27 cellular contexts compared by ENCODE assay signal in genomic region chr10:114687459-114687858, GRCh38. TPM values are rescaled to one million over a fixed set of nuclear protein-coding genes. Genes with fewer than 3 reads are reported as not detected.
DNase-seq lines count a peak whose midpoint lies in the region; ATAC-seq and TF ChIP-seq lines count a peak whose summit lies in the region.
"Had no signal": no experiment of that assay in that cellular context is flagged by ENCODE, and none has a peak within 500 bp of the region (broad histone marks: within the 10 kb centered on the region; RNA-seq: fewer than 3 reads in every experiment).

No MANE protein-coding gene starts in this region.

- H3K9me3 Mint-ChIP-seq in mesothelial cell of epicardium, result no peaks in the 10 kb centered on the region
- H3K9me3 Mint-ChIP-seq in osteocyte (ENCODE audit: unreplicated experiment), result no peaks in the 10 kb centered on the region
- no peaks in the 10 kb centered on the region for H3K9me3 Mint-ChIP-seq in activated naive CD4-positive, alpha-beta T cell treated with anti-CD3 and anti-CD28 coated beads for 36 hours
- H3K9me3 Mint-ChIP-seq: activated CD4-positive, alpha-beta T cell treated with anti-CD3 and anti-CD28 coated beads, Interleukin-2, amount 10 ng/mL, durations not matched to agents 7 days and 5 days; activated naive CD8-positive, alpha-beta T cell treated with anti-CD3 and anti-CD28 coated beads, Interleukin-2, amount 50 U/mL, for 24 hours; activated T-cell treated with anti-CD3 and anti-CD28 coated beads, Interleukin-2, amount 50 U/mL, for 4 hours; neural crest cell; WTC11 had no signal

- no peaks in the 10 kb centered on the region for H3K27me3 Mint-ChIP-seq in mesothelial cell of epicardium (ENCODE audit: low read depth)
- no peaks in the 10 kb centered on the region for H3K27me3 Mint-ChIP-seq in osteocyte (ENCODE audit: unreplicated experiment)
- no peaks in the 10 kb centered on the region for H3K27me3 Mint-ChIP-seq in activated naive CD4-positive, alpha-beta T cell treated with anti-CD3 and anti-CD28 coated beads for 36 hours (ENCODE audit: low read depth)
- H3K27me3 Mint-ChIP-seq: activated naive CD8-positive, alpha-beta T cell treated with anti-CD3 and anti-CD28 coated beads, Interleukin-2, amount 50 U/mL, for 24 hours had no signal

- no peak overlapping the region for H4K5ac ChIP-seq in IMR-90 (ENCODE audit: low read depth, low read length)

- no peak overlapping the region for H2BK15ac ChIP-seq in IMR-90 (ENCODE audit: low read depth, low read length)

- in situ Hi-C loops in IMR-90 (cut with MboI; ENCODE audit: low sequenced_read_pairs), result no loop called here

- H4K20me1 ChIP-seq in IMR-90 (ENCODE audit: insufficient read depth, low read length), result no peaks in the 10 kb centered on the region

- DNase-seq in DMS153 (lab: John Stamatoyannopoulos, UW) (peak; percentile 45), IMR-90 (no peak), mesothelial cell of epicardium (ENCODE audit: low spot score in 2 of 2, unreplicated experiment in 2 of 2) (no peak), osteocyte (ENCODE audit: extremely low spot score, unreplicated experiment) (no peak), mucosa of descending colon (no peak)
- no peak for DNase-seq in activated naive CD4-positive, alpha-beta T cell treated with anti-CD3 and anti-CD28 coated beads for 36 hours
- DNase-seq: activated CD4-positive, alpha-beta T cell treated with anti-CD3 and anti-CD28 coated beads, Interleukin-2, amount 10 ng/mL, durations not matched to agents 7 days and 5 days; activated gamma-delta T cell treated with Interleukin-2 at 50 U/mL for 16 hours; activated naive CD8-positive, alpha-beta T cell treated with anti-CD3 and anti-CD28 coated beads, Interleukin-2, amount 50 U/mL, for 24 hours; activated T-cell treated with anti-CD3 and anti-CD28 coated beads, Interleukin-2, amount 50 U/mL, for 4 hours; DND-41; dorsolateral prefrontal cortex; HCEC 1CT; islet precursor cell; Karpas-422; NCI-H1694; NCI-H82; sigmoid colon; stimulated activated naive CD4-positive, alpha-beta T cell treated with Interleukin-2 at 50 U/mL for 16 hours had no signal

- ATAC-seq in IMR-90 (ENCODE audit: low read depth) (no peak), SK-N-SH treated with all-trans-retinoic acid at 6 μM for 48 hours (peak; percentile 67), mucosa of descending colon (no peak), HG02970 (IDR thresholded peaks at IDR 0.05; ENCODE audit: low FRiP score, unreplicated experiment) (no peak)
- ATAC-seq: activated naive CD8-positive, alpha-beta T cell treated with anti-CD3 and anti-CD28 coated beads, Interleukin-2, amount 50 U/mL, for 24 hours; activated T-cell treated with anti-CD3 and anti-CD28 coated beads, Interleukin-2, amount 50 U/mL, for 4 hours; WTC11 had no signal

- no peak overlapping the region for H3K18ac ChIP-seq in IMR-90 (ENCODE audit: low read depth, low read length)

- no peaks in the 10 kb centered on the region for H3K36me3 Mint-ChIP-seq in mesothelial cell of epicardium
- H3K36me3 Mint-ChIP-seq in osteocyte (ENCODE audit: unreplicated experiment), result peaks cover 2% of the 10 kb centered on the region
- H3K36me3 Mint-ChIP-seq in activated naive CD4-positive, alpha-beta T cell treated with anti-CD3 and anti-CD28 coated beads for 36 hours (ENCODE audit: low read depth), result no peaks in the 10 kb centered on the region
- H3K36me3 Mint-ChIP-seq: CD14-positive monocyte, WTC11 had no signal

- H3K36me3 ChIP-seq in IMR-90 (ENCODE audit: control insufficient read depth, insufficient read depth, low read length), result no peaks in the 10 kb centered on the region
- H3K36me3 ChIP-seq in mucosa of descending colon (ENCODE audit: low read depth), result no peaks in the 10 kb centered on the region
- H3K36me3 ChIP-seq: sigmoid colon, thoracic aorta had no signal

- dilution Hi-C loops in IMR-90 (cut with HindIII; ENCODE audit: low sequenced_read_pairs, unreplicated experiment), result no loop called here

- H4K8ac ChIP-seq in IMR-90 (ENCODE audit: low read depth in 2 of 2, low read length in 2 of 2), result no peak overlapping the region

- CTCF ChIA-PET in IMR-90 (lab: Yijun Ruan, JAX), result no interaction called here
- CTCF ChIA-PET in activated naive CD4-positive, alpha-beta T cell treated with anti-CD3 and anti-CD28 coated beads for 36 hours (lab: Charles Lee), result no interaction called here

- TF ChIP-seq POLR2A in IMR-90 (IDR thresholded peaks at IDR 0.05; ENCODE audit: low read depth, low read length), result no peak

- H4K91ac ChIP-seq in IMR-90 (ENCODE audit: insufficient read depth, low read depth, low read length), result no peak overlapping the region

- H3K27ac Mint-ChIP-seq in mesothelial cell of epicardium, result peak overlapping the region; percentile 41
- H3K27ac Mint-ChIP-seq in osteocyte (ENCODE audit: unreplicated experiment), result no peak overlapping the region
- H3K27ac Mint-ChIP-seq in activated naive CD4-positive, alpha-beta T cell treated with anti-CD3 and anti-CD28 coated beads for 36 hours, result no peak overlapping the region
- H3K27ac Mint-ChIP-seq: activated CD4-positive, alpha-beta T cell treated with anti-CD3 and anti-CD28 coated beads, Interleukin-2, amount 10 ng/mL, durations not matched to agents 7 days and 5 days; activated naive CD8-positive, alpha-beta T cell treated with anti-CD3 and anti-CD28 coated beads, Interleukin-2, amount 50 U/mL, for 24 hours; CD14-positive monocyte; WTC11 had no signal

- no TSS peak for BruUV-seq in IMR-90 (replicated peaks; lab: Mats Ljungman, UMichigan)

- WGBS in IMR-90 (ENCODE audit: extremely low coverage in 2 of 2, insufficient read length in 1 of 2), 2 experiments, result no CpG with 5 or more reads among the region's 3 CpGs

- H2BK5ac ChIP-seq in IMR-90 (ENCODE audit: low read depth, low read length, poor library complexity, severe bottlenecking), result no peak overlapping the region

- H2BK120ac ChIP-seq in IMR-90 (ENCODE audit: low read depth, low read length), result no peak overlapping the region

- no peak overlapping the region for H3K14ac ChIP-seq in IMR-90 (replicated peaks; ENCODE audit: low read depth, low read length)

- no peak overlapping the region for H3K56ac ChIP-seq in IMR-90 (ENCODE audit: extremely low read depth, insufficient read depth, low read length)

- no peak overlapping the region for H3K4ac ChIP-seq in IMR-90 (ENCODE audit: low read depth, low read length)

- no peak overlapping the region for H2AK9ac ChIP-seq in IMR-90 (replicated peaks; ENCODE audit: low read depth, low read length, poor library complexity)

- H3K4me1 Mint-ChIP-seq in mesothelial cell of epicardium (peaks cover 54% of the 10 kb centered on the region), osteocyte (ENCODE audit: unreplicated experiment) (peaks cover 48% of the 10 kb centered on the region)
- H3K4me1 Mint-ChIP-seq in activated naive CD4-positive, alpha-beta T cell treated with anti-CD3 and anti-CD28 coated beads for 36 hours (ENCODE audit: low read depth), result no peaks in the 10 kb centered on the region
- H3K4me1 Mint-ChIP-seq: activated CD4-positive, alpha-beta T cell treated with anti-CD3 and anti-CD28 coated beads, Interleukin-2, amount 10 ng/mL, durations not matched to agents 7 days and 5 days; activated naive CD8-positive, alpha-beta T cell treated with anti-CD3 and anti-CD28 coated beads, Interleukin-2, amount 50 U/mL, for 24 hours had no signal

- no peak overlapping the region for H3K9ac ChIP-seq in IMR-90 (ENCODE audit: low read depth, low read length)

- peaks cover 14% of the 10 kb centered on the region for H3K9me1 ChIP-seq in IMR-90 (ENCODE audit: insufficient read depth, low read length)

- peaks cover 0 to 3% of the 10 kb centered on the region in 2 experiments; a peak in 1 of 4 replicates for H3K79me1 ChIP-seq in IMR-90 (ENCODE audit: low read depth in 1 of 2, low read length in 2 of 2)

- H2AK5ac ChIP-seq in IMR-90 (ENCODE audit: low read depth, low read length), result 0 out of 2 replicates have a peak overlapping the region, but pooled peaks have one; percentile 36

- no peak overlapping the region for H3K23ac ChIP-seq in IMR-90 (ENCODE audit: low read depth, low read length)

- no peak overlapping the region for H3K4me3 Mint-ChIP-seq in mesothelial cell of epicardium
- H3K4me3 Mint-ChIP-seq in osteocyte (ENCODE audit: unreplicated experiment), result no peak overlapping the region
- H3K4me3 Mint-ChIP-seq in activated naive CD4-positive, alpha-beta T cell treated with anti-CD3 and anti-CD28 coated beads for 36 hours, result no peak overlapping the region
- H3K4me3 Mint-ChIP-seq: activated CD4-positive, alpha-beta T cell treated with anti-CD3 and anti-CD28 coated beads, Interleukin-2, amount 10 ng/mL, durations not matched to agents 7 days and 5 days; activated naive CD8-positive, alpha-beta T cell treated with anti-CD3 and anti-CD28 coated beads, Interleukin-2, amount 50 U/mL, for 24 hours; activated T-cell treated with anti-CD3 and anti-CD28 coated beads, Interleukin-2, amount 50 U/mL, for 4 hours; CD14-positive monocyte; neural crest cell; WTC11 had no signal

- no peak overlapping the region for H3K4me2 ChIP-seq in IMR-90 (ENCODE audit: low read depth, low read length)

- H2AFZ ChIP-seq in IMR-90 (replicated peaks; ENCODE audit: low read length, poor library complexity), result no peak overlapping the region

- H3K27me3 ChIP-seq in IMR-90 (ENCODE audit: control insufficient read depth, insufficient read depth, low read length), result no peaks in the 10 kb centered on the region
- H3K27me3 ChIP-seq: sigmoid colon had no signal

- H3K4me3 ChIP-seq in IMR-90 (ENCODE audit: insufficient read depth, low read depth, low read length) (no peak overlapping the region), mucosa of descending colon (no peak overlapping the region)
- H3K4me3 ChIP-seq: dorsolateral prefrontal cortex, lung, sigmoid colon, thoracic aorta had no signal

- no peak for TF ChIP-seq RAD21 in IMR-90 (IDR thresholded peaks at IDR 0.05; ENCODE audit: low read length)

- H3K9me3 ChIP-seq in IMR-90 (ENCODE audit: control insufficient read depth, insufficient read depth, low read length) (no peaks in the 10 kb centered on the region), mucosa of descending colon (no peaks in the 10 kb centered on the region)
- H3K9me3 ChIP-seq: sigmoid colon, thoracic aorta had no signal

- TF ChIP-seq CTCF in IMR-90 (conservative IDR thresholded peaks at IDR 0.05; ENCODE audit: low read depth, low read length) (no peak), mesothelial cell of epicardium (IDR thresholded peaks at IDR 0.05; ENCODE audit: unreplicated experiment) (no peak), osteocyte (IDR thresholded peaks at IDR 0.05) (no peak), mucosa of descending colon (IDR thresholded peaks at IDR 0.05) (no peak)

- POLR2A ChIA-PET in IMR-90 (lab: Charles Lee; ENCODE audit: unreplicated experiment), result no interaction called here

- no peak overlapping the region for H2BK20ac ChIP-seq in IMR-90 (ENCODE audit: low read depth, low read length)

- H3K4me1 ChIP-seq in IMR-90 (ENCODE audit: control insufficient read depth, insufficient read depth, low read length) (peaks cover 15% of the 10 kb centered on the region), mucosa of descending colon (ENCODE audit: low read depth) (peaks cover 20% of the 10 kb centered on the region)

- intact Hi-C loops in IMR-90 (cut with micrococcal nuclease), result no loop called here
- intact Hi-C loops in activated naive CD4-positive, alpha-beta T cell treated with anti-CD3 and anti-CD28 coated beads for 36 hours (cut with micrococcal nuclease), result no loop called here
- intact Hi-C loops in mucosa of descending colon (cut with DNase I, micrococcal nuclease), result no loop called here

- no peak overlapping the region for H3K27ac ChIP-seq in IMR-90 (ENCODE audit: insufficient read depth, low read length)
- H3K27ac ChIP-seq: dorsolateral prefrontal cortex, HL-60, sigmoid colon, thoracic aorta had no signal

RNA-seq across cellular contexts. Expression of gene ABLIM1, which starts 29.4 kb away (rescaled TPM):
- total RNA-seq in IMR-90 (2012; rRNA removed) (9.9 and 11.1 TPM in 2 replicates), mesothelial cell of epicardium (99.5 to 105 TPM (median 102 TPM) in 3 replicates), osteocyte (39.0 and 43.3 TPM in 2 replicates), mucosa of descending colon (100 to 1,000 TPM in 2 of 3 donors, 10 to 100 TPM in 1; 67.1 to 122 (median 103) TPM)
- 7.7 and 8.1 TPM in 2 replicates for polyA plus RNA-seq in IMR-90 (2012; rRNA removed)
- polyA plus RNA-seq in IMR-90 (2012; cell fraction: cytosol; rRNA removed), result 2.7 and 6.9 TPM in 2 replicates
- polyA plus RNA-seq in IMR-90 (2012; cell fraction: nucleus; rRNA removed; ENCODE audit: low replicate concordance), result 10.3 and 22.7 TPM in 2 replicates
- total RNA-seq in activated naive CD4-positive, alpha-beta T cell treated with anti-CD3 and anti-CD28 coated beads for 36 hours, result 100 to 1,000 TPM; 157 to 159 TPM
